ENCODE assay signal across 8 cellular contexts in genomic region chr4:125316781-125317525, GRCh38. TPM values are rescaled to one million over a fixed set of nuclear protein-coding genes. Genes with fewer than 3 reads are reported as not detected.
A peak's percentile ranks its signal among the peaks of the same experiment; 100 is the strongest.
DNase-seq lines count a peak whose midpoint lies in the region; ATAC-seq and TF ChIP-seq lines count a peak whose summit lies in the region.

No MANE protein-coding gene starts in this region.

- H3K9me3 ChIP-seq in SJSA1 (replicated peaks), result no peaks in the 10 kb centered on the region

- H3K4me3 ChIP-seq in SJSA1, result peak overlapping the region; percentile 73
- peak overlapping the region; percentile 92 for H3K4me3 ChIP-seq in fibroblast of the aortic adventitia (ENCODE audit: low read depth, low read length)

- peak; percentile 3 for TF ChIP-seq CTCF in fibroblast of the aortic adventitia (IDR thresholded peaks at IDR 0.05; ENCODE audit: insufficient read depth, low read length)
- no peak for TF ChIP-seq CTCF in nephron progenitor cell (IDR thresholded peaks at IDR 0.05)

- no peak for ATAC-seq in GM19455 (IDR thresholded peaks at IDR 0.05; ENCODE audit: unreplicated experiment)

- no peaks in the 10 kb centered on the region for H3K9me3 Mint-ChIP-seq in nephron progenitor cell

- H3K27ac Mint-ChIP-seq in nephron progenitor cell, result no peak overlapping the region

- peaks cover 60% of the 10 kb centered on the region for H3K4me1 ChIP-seq in SJSA1 (replicated peaks)

- no peaks in the 10 kb centered on the region for H3K27me3 ChIP-seq in SJSA1 (replicated peaks)

- H3K27ac ChIP-seq in SJSA1, result peak overlapping the region; percentile 75; the same call in 1 of the 2 replicates

- peaks cover 5% of the 10 kb centered on the region for H3K36me3 Mint-ChIP-seq in nephron progenitor cell (ENCODE audit: low read depth)

- peak; percentile 47 for DNase-seq in NCI-H748 (lab: John Stamatoyannopoulos, UW; ENCODE audit: unreplicated experiment)
- DNase-seq in NCI-H748 treated with DMSO at 0.1 percent for 48 hours (lab: John Stamatoyannopoulos, UW), result no peak
- peak; percentile 54 to 74 for DNase-seq in SJSA1 (ENCODE audit: low read depth in 1 of 2, low spot score in 2 of 2)
- DNase-seq in fibroblast of the aortic adventitia (ENCODE audit: low read depth), result peak; percentile 32
- peak; percentile 49 for DNase-seq in nephron progenitor cell
- no peak for DNase-seq in NCI-H2171 (lab: John Stamatoyannopoulos, UW)
- DNase-seq in NCI-H2171 treated with DMSO at 0.1 percent for 48 hours (lab: John Stamatoyannopoulos, UW), result no peak

- peak overlapping the region; percentile 97 for H3K4me3 Mint-ChIP-seq in nephron progenitor cell

- peaks cover 42% of the 10 kb centered on the region for H3K4me1 Mint-ChIP-seq in nephron progenitor cell

- peaks cover 29% of the 10 kb centered on the region for H3K27me3 Mint-ChIP-seq in nephron progenitor cell (ENCODE audit: low read depth, poor library complexity)

- peaks cover 66% of the 10 kb centered on the region for H3K36me3 ChIP-seq in SJSA1

RNA-seq across cellular contexts. Expression of gene FAT4, which starts 2.2 kb away (rescaled TPM):
- 37.1 and 54.4 TPM in 2 replicates for total RNA-seq in SJSA1 (2014; rRNA removed; shearing (Covaris generic))
- 29.2 and 32.8 TPM in 2 replicates for total RNA-seq in fibroblast of the aortic adventitia (ENCODE audit: low replicate concordance)

Comparison
In these comparisons a context has a peak if more than half of its experiments do, and no peak if none do; other contexts are left out.
1. DNase-seq: peak in NCI-H748 (single experiment), SJSA1 (2 of 2), fibroblast of the aortic adventitia (single experiment) and nephron progenitor cell (single experiment); none in NCI-H748 treated with DMSO at 0.1 percent for 48 hours (single experiment), NCI-H2171 (single experiment) and NCI-H2171 treated with DMSO at 0.1 percent for 48 hours (single experiment).